In genomic region chr3:112134335-112135124, GRCh38 we compare ENCODE assay signal across 13 cellular contexts. TPM values are rescaled to one million over a fixed set of nuclear protein-coding genes. Genes with fewer than 3 reads are reported as not detected.
A peak's percentile ranks its signal among the peaks of the same experiment; 100 is the strongest.
DNase-seq lines count a peak whose midpoint lies in the region; ATAC-seq, FAIRE-seq and TF ChIP-seq lines count a peak whose summit lies in the region.
"Had no signal": no experiment of that assay in that cellular context is flagged by ENCODE, and none has a peak within 500 bp of the region (broad histone marks: within the 10 kb centered on the region; RNA-seq: fewer than 3 reads in every experiment).

No MANE protein-coding gene starts in this region.

- H4K20me1 ChIP-seq in SU-DHL-6 (ENCODE audit: low read depth, low read length) = no peaks in the 10 kb centered on the region

- H3F3A ChIP-seq in SU-DHL-6 (ENCODE audit: insufficient read depth) = peaks cover 64% of the 10 kb centered on the region

- no peaks in the 10 kb centered on the region for H3K27me3 ChIP-seq in SU-DHL-6 (ENCODE audit: low read length)

- TF ChIP-seq POLR2A in GM12891 (IDR thresholded peaks at IDR 0.05; ENCODE audit: low read depth, low read length) = peak; percentile 14

- H3K36me3 Mint-ChIP-seq in effector memory CD8-positive, alpha-beta T cell (ENCODE audit: insufficient read depth) = peaks cover 5% of the 10 kb centered on the region

- H3K36me3 ChIP-seq in SU-DHL-6 (ENCODE audit: low read length) = peaks cover 6% of the 10 kb centered on the region
- H3K36me3 ChIP-seq: lower lobe of right lung had no signal

- peaks cover 40% of the 10 kb centered on the region for H3K79me2 ChIP-seq in SU-DHL-6 (ENCODE audit: insufficient read depth, low read length)

- peaks cover 19 to 39% of the 10 kb centered on the region in 2 donors for H3K4me1 Mint-ChIP-seq in effector memory CD8-positive, alpha-beta T cell (ENCODE audit: low read depth in 2 of 2)

- peak; percentile 82 for FAIRE-seq in GM12891 (lab: Jason Lieb, UNC)
- FAIRE-seq: D721Med had no signal

- TF ChIP-seq CTCF in 22Rv1 (IDR thresholded peaks at IDR 0.05) = no peak
- no peak for TF ChIP-seq CTCF in SU-DHL-6 (IDR thresholded peaks at IDR 0.05; ENCODE audit: insufficient read depth, low read length, poor library complexity, severe bottlenecking)

- no peaks in the 10 kb centered on the region for H3K9me3 Mint-ChIP-seq in effector memory CD8-positive, alpha-beta T cell
- H3K9me3 Mint-ChIP-seq: H9 had no signal

- peak overlapping the region; percentile 95 for H3K4me2 ChIP-seq in SU-DHL-6 (ENCODE audit: low read depth, low read length, poor library complexity, severe bottlenecking)

- peak overlapping the region; percentile 91 to 93 for H3K27ac Mint-ChIP-seq in effector memory CD8-positive, alpha-beta T cell
- H3K27ac Mint-ChIP-seq: H9 had no signal

- no peaks in the 10 kb centered on the region for H3K9me3 ChIP-seq in SU-DHL-6 (ENCODE audit: insufficient read depth, low read length)
- H3K9me3 ChIP-seq: lower lobe of right lung had no signal

- peak overlapping the region in 1 of 2 donors; percentile 18 for H3K4me3 Mint-ChIP-seq in effector memory CD8-positive, alpha-beta T cell
- H3K4me3 Mint-ChIP-seq: H9 had no signal

- H3K27me3 Mint-ChIP-seq in effector memory CD8-positive, alpha-beta T cell = no peaks in the 10 kb centered on the region

- DNase-seq in GM12891 (ENCODE audit: insufficient read length, low spot score) (no peak), NCI-H2081 (lab: John Stamatoyannopoulos, UW) (no peak), NCI-H146 (lab: John Stamatoyannopoulos, UW) (no peak), NCI-H2029 treated with DMSO at 0.1 percent for 48 hours (lab: John Stamatoyannopoulos, UW) (no peak)
- no peak for DNase-seq in effector memory CD8-positive, alpha-beta T cell
- DNase-seq: activated effector memory CD4-positive, alpha-beta T cell treated with Interleukin-2 at 50 U/mL for 16 hours; H9; lower lobe of right lung; retina had no signal

- no peaks in the 10 kb centered on the region for H3K9me2 ChIP-seq in SU-DHL-6 (replicated peaks; ENCODE audit: insufficient read depth, low read length)

- H2AFZ ChIP-seq in SU-DHL-6 (ENCODE audit: low read depth, low read length, severe bottlenecking) = no peak overlapping the region

- peak overlapping the region; percentile 86 for H3K9ac ChIP-seq in SU-DHL-6 (ENCODE audit: low read length)

- 0 out of 2 replicates have a peak overlapping the region, but pooled peaks have one; percentile 8 for H3K27ac ChIP-seq in 22Rv1
- peak overlapping the region; percentile 94 for H3K27ac ChIP-seq in SU-DHL-6 (ENCODE audit: low read depth, low read length)
- H3K27ac ChIP-seq: lower lobe of right lung had no signal

- H3K4me3 ChIP-seq in SU-DHL-6 (ENCODE audit: insufficient read depth, low read length, poor library complexity, severe bottlenecking) = no peak overlapping the region
- H3K4me3 ChIP-seq: lower lobe of right lung had no signal

- ATAC-seq in effector memory CD8-positive, alpha-beta T cell (replicated peaks) = peak; percentile 34
- no peak for ATAC-seq in GM19463 (IDR thresholded peaks at IDR 0.05; ENCODE audit: unreplicated experiment)

TF ChIP-seq in GM12891, 5 proteins besides CTCF, POLR2A, EP300 and RAD21:
- TF ChIP-seq POLR2AphosphoS5 (IDR thresholded peaks at IDR 0.05; ENCODE audit: low read depth, low read length) (no peak; the same call in 1 of the 2 replicates), PAX5 (IDR thresholded peaks at IDR 0.05; ENCODE audit: insufficient read depth, low read length, severe bottlenecking) (no peak), TAF1 (IDR thresholded peaks at IDR 0.05; ENCODE audit: low read depth, low read length) (no peak), SPI1 (IDR thresholded peaks at IDR 0.05; ENCODE audit: low read depth, low read length) (no peak), POU2F2 (IDR thresholded peaks at IDR 0.05; ENCODE audit: low read depth, low read length) (no peak)

RNA-seq across cellular contexts. Expression of gene GCSAM, which starts 1.5 kb away (rescaled TPM):
- 169 TPM for polyA plus RNA-seq in GM12891 (2012; ENCODE audit: low read depth, missing spikeins)

RNA-seq across cellular contexts. Expression of gene C3orf52, which starts 48.3 kb away (rescaled TPM):
- 1.9 TPM for polyA plus RNA-seq in GM12891 (2012; ENCODE audit: low read depth, missing spikeins)
